8 cellular contexts compared by ENCODE assay signal in genomic region chr11:62841361-62842170, GRCh38. TPM values are rescaled to one million over a fixed set of nuclear protein-coding genes. Genes with fewer than 3 reads are reported as not detected.
A peak's percentile ranks its signal among the peaks of the same experiment; 100 is the strongest.
DNase-seq lines count a peak whose midpoint lies in the region; ATAC-seq and TF ChIP-seq lines count a peak whose summit lies in the region.

No MANE protein-coding gene starts in this region.

- H4K20me1 ChIP-seq in OCI-LY3 (ENCODE audit: insufficient read depth, low read length): no peaks in the 10 kb centered on the region

- H3K27ac ChIP-seq in HUES64 (ENCODE audit: low read depth, low read length): peak overlapping the region; percentile 97
- H3K27ac ChIP-seq in OCI-LY3 (ENCODE audit: low read length): peak overlapping the region; percentile 98

- peaks cover 13% of the 10 kb centered on the region for H3K36me3 ChIP-seq in HUES64 (ENCODE audit: insufficient read depth, low read length)
- H3K36me3 ChIP-seq in OCI-LY3 (replicated peaks; ENCODE audit: low read depth, low read length): peaks cover 7% of the 10 kb centered on the region
- H3K36me3 ChIP-seq in mucosa of stomach (ENCODE audit: control insufficient read depth, insufficient read depth, low read length): no peaks in the 10 kb centered on the region

- ATAC-seq in GM21515 (IDR thresholded peaks at IDR 0.05; ENCODE audit: unreplicated experiment): peak; percentile 46
- ATAC-seq in esophagus mucosa: peak; percentile 83

- TF ChIP-seq CTCF in OCI-LY3 (IDR thresholded peaks at IDR 0.05; ENCODE audit: low read depth, low read length): no peak

- H3K4me3 ChIP-seq in HUES64 (ENCODE audit: low read length) (peak overlapping the region; percentile 90), OCI-LY3 (ENCODE audit: low read length) (peak overlapping the region; percentile 97), mucosa of stomach (ENCODE audit: low read length) (peak overlapping the region; percentile 66)

- peak overlapping the region; percentile 94 for H3K9ac ChIP-seq in HUES64 (ENCODE audit: low read depth, low read length)
- H3K9ac ChIP-seq in OCI-LY3 (ENCODE audit: low read length): peak overlapping the region; percentile 96
- peak overlapping the region; percentile 94 for H3K9ac ChIP-seq in mucosa of stomach (ENCODE audit: low read length)

- 0 out of 2 replicates have a peak, but pooled peaks cover 4% of the 10 kb centered on the region for H3K9me3 ChIP-seq in HUES64 (ENCODE audit: insufficient read depth, low read depth, low read length)
- H3K9me3 ChIP-seq in OCI-LY3 (ENCODE audit: insufficient read depth, low read length): no peaks in the 10 kb centered on the region
- H3K9me3 ChIP-seq in mucosa of stomach (ENCODE audit: control insufficient read depth, low read length): no peaks in the 10 kb centered on the region

- H3K79me2 ChIP-seq in OCI-LY3 (ENCODE audit: low read length): peaks cover 28% of the 10 kb centered on the region

- H3K4me1 ChIP-seq in HUES64 (ENCODE audit: insufficient read depth, low read length): peaks cover 6% of the 10 kb centered on the region; the same call in 1 of the 2 replicates
- peaks cover 27% of the 10 kb centered on the region for H3K4me1 ChIP-seq in OCI-LY3 (ENCODE audit: low read length)
- peaks cover 15% of the 10 kb centered on the region for H3K4me1 ChIP-seq in mucosa of stomach (ENCODE audit: control insufficient read depth, insufficient read depth, low read length)

- no peaks in the 10 kb centered on the region for H3K27me3 ChIP-seq in HUES64 (ENCODE audit: insufficient read depth, low read length)
- no peaks in the 10 kb centered on the region for H3K27me3 ChIP-seq in OCI-LY3 (ENCODE audit: low read depth, low read length)
- no peaks in the 10 kb centered on the region for H3K27me3 ChIP-seq in mucosa of stomach (ENCODE audit: control insufficient read depth, insufficient read depth, low read length)

- DNase-seq in DMS114 treated with DMSO at 0.1 percent for 48 hours (lab: John Stamatoyannopoulos, UW; ENCODE audit: unreplicated experiment): peak; percentile 100
- DNase-seq in activated T-cell treated with anti-CD3 and anti-CD28 coated beads for 24 hours (ENCODE audit: low read depth): peak; percentile 81
- peak; percentile 54 to 79 for DNase-seq in stimulated activated CD8-positive, alpha-beta memory T cell treated with anti-CD3 and anti-CD28 coated beads, Interleukin-7, amount 100 ng/mL, for 48 hours (ENCODE audit: extremely low read depth in 1 of 2, low read depth in 1 of 2)

- under 1% methylated on average over 33 of the region's 33 CpGs for WGBS in HUES64

- H3K4me2 ChIP-seq in OCI-LY3 (ENCODE audit: low read length): peak overlapping the region; percentile 94

- H2AFZ ChIP-seq in OCI-LY3 (ENCODE audit: low read depth, low read length): peak overlapping the region; percentile 48

RNA-seq across cellular contexts. Expression of gene WDR74, which starts 2.2 kb away (rescaled TPM):
- polyA plus RNA-seq in HUES64 (2013, experiment 1 of 2): 228 TPM
- polyA plus RNA-seq in HUES64 (2013, experiment 2 of 2): 286 TPM
- total RNA-seq in esophagus mucosa: 41.0 TPM

RNA-seq across cellular contexts. Expression of gene TEX54, which starts 8.9 kb away (rescaled TPM):
- polyA plus RNA-seq in HUES64 (2013, experiment 1 of 2): not detected
- not detected for polyA plus RNA-seq in HUES64 (2013, experiment 2 of 2)
- not detected for total RNA-seq in esophagus mucosa

RNA-seq across cellular contexts. Expression of gene STX5, which starts 9.7 kb away (rescaled TPM):
- polyA plus RNA-seq in HUES64 (2013, experiment 1 of 2): 18.5 TPM
- polyA plus RNA-seq in HUES64 (2013, experiment 2 of 2): 23.5 TPM
- 25.1 TPM for total RNA-seq in esophagus mucosa

RNA-seq across cellular contexts. Expression of gene NXF1, which starts 36.3 kb away (rescaled TPM):
- polyA plus RNA-seq in HUES64 (2013, experiment 1 of 2): 48.1 TPM
- polyA plus RNA-seq in HUES64 (2013, experiment 2 of 2): 42.3 TPM
- 39.1 TPM for total RNA-seq in esophagus mucosa

RNA-seq across cellular contexts. Expression of gene SLC3A2, which starts 39.1 kb away (rescaled TPM):
- 192 TPM for polyA plus RNA-seq in HUES64 (2013, experiment 1 of 2)
- 181 TPM for polyA plus RNA-seq in HUES64 (2013, experiment 2 of 2)
- 233 TPM for total RNA-seq in esophagus mucosa

Comparison
In these comparisons a context has a peak if more than half of its experiments do, and no peak if none do; other contexts are left out.
1. Peak in every context shown above with its lines: DNase-seq, ATAC-seq, H3K4me3 ChIP-seq and H3K27ac ChIP-seq.